21 cellular contexts compared by ENCODE assay signal in genomic region chr1:173744651-173745050, GRCh38. TPM values are rescaled to one million over a fixed set of nuclear protein-coding genes. Genes with fewer than 3 reads are reported as not detected.
DNase-seq lines count a peak whose midpoint lies in the region; FAIRE-seq and TF ChIP-seq lines count a peak whose summit lies in the region.
"Had no signal": no experiment of that assay in that cellular context is flagged by ENCODE, and none has a peak within 500 bp of the region (broad histone marks: within the 10 kb centered on the region; RNA-seq: fewer than 3 reads in every experiment).

No MANE protein-coding gene starts in this region.

- DNase-seq in NOMO-1 treated with dmso at 0.1 percent for 144 hours (lab: John Stamatoyannopoulos, UW; ENCODE audit: unreplicated experiment) (no peak), OCI-M1 (lab: John Stamatoyannopoulos, UW) (no peak), posterior vena cava (ENCODE audit: low spot score) (no peak), NCI-H524 treated with DMSO at 0.1 percent for 48 hours (lab: John Stamatoyannopoulos, UW) (no peak)
- DNase-seq: AML-193; CD4-positive, alpha-beta memory T cell; CD4-positive, CD25-positive, alpha-beta regulatory T cell; CD8-positive, alpha-beta memory T cell; COR-L47; DMS79 treated with DMSO at 0.1 percent for 48 hours; GDM1 had no signal

- H3K27ac ChIP-seq in C4-2B = peak overlapping the region; percentile 96
- H3K27ac ChIP-seq: 22Rv1; A549; BLaER1 treated with 17β-estradiol and CSF1 and Interleukin-3, amounts not matched to agents 10 nM and 100 nM had no signal

- intact Hi-C loops in posterior vena cava (cut with DNase I) = no loop called here

- no peak for TF ChIP-seq CTCF in C4-2B (conservative IDR thresholded peaks at IDR 0.05)

- peak; percentile 47 for FAIRE-seq in G401.6 (lab: Jason Lieb, UNC)
- FAIRE-seq in TTC549 (lab: Jason Lieb, UNC) = peak; percentile 78
- peak; percentile 18 for FAIRE-seq in endometrium (lab: Jason Lieb, UNC)
- FAIRE-seq: A549, GM12878, GM12892, GM18507 had no signal

RNA-seq across cellular contexts. Expression of gene KLHL20, which starts 29.9 kb away (rescaled TPM):
- total RNA-seq in posterior vena cava = 10 to 100 TPM; 25.8 to 27.2 TPM
